Comparison of ENCODE assay signal across 8 cellular contexts in genomic region chr15:80152180-80152895, GRCh38. TPM values are rescaled to one million over a fixed set of nuclear protein-coding genes. Genes with fewer than 3 reads are reported as not detected.
DNase-seq lines count a peak whose midpoint lies in the region; ATAC-seq and TF ChIP-seq lines count a peak whose summit lies in the region.

No MANE protein-coding gene starts in this region.

- H4K8ac ChIP-seq in mesendoderm (ENCODE audit: low read depth, low read length) = no peak overlapping the region

- POLR2A ChIA-PET in BJ (lab: Charles Lee) = interaction anchor here (0.6 to 1.1 kb wide), 2 partner anchors 9 kb away, joined by 3 read pairs; no protein-coding TSS in a partner anchor

- H3K4ac ChIP-seq in mesendoderm (ENCODE audit: low read depth, low read length) = no peak overlapping the region

- no peak overlapping the region for H2BK120ac ChIP-seq in mesendoderm (ENCODE audit: low read depth, low read length)

- no peak overlapping the region for H2BK15ac ChIP-seq in mesendoderm (replicated peaks; ENCODE audit: low read depth)

- no peak overlapping the region for H3K18ac ChIP-seq in mesendoderm (ENCODE audit: low read length)

- no peak overlapping the region for H4K5ac ChIP-seq in mesendoderm (ENCODE audit: low read length)

- TF ChIP-seq CTCF in BJ (IDR thresholded peaks at IDR 0.05; ENCODE audit: insufficient read depth, low read depth, low read length) = no peak

- peak overlapping the region; percentile 67 for H3K56ac ChIP-seq in mesendoderm (ENCODE audit: low read length)

- H3K79me1 ChIP-seq in mesendoderm (ENCODE audit: low read length) = no peaks in the 10 kb centered on the region

- H2BK5ac ChIP-seq in mesendoderm (ENCODE audit: low read length) = no peak overlapping the region

- H3K9ac ChIP-seq in endocrine pancreas (ENCODE audit: control insufficient read depth, insufficient read depth, low read length) (no peak overlapping the region), mesendoderm (ENCODE audit: low read length) (peak overlapping the region; percentile 48)

- no peaks in the 10 kb centered on the region for H3K79me2 ChIP-seq in mesendoderm (ENCODE audit: control insufficient read depth, insufficient read depth, low read length)

- H3K36me3 ChIP-seq in BJ (ENCODE audit: control insufficient read depth, insufficient read depth, low read length) (no peaks in the 10 kb centered on the region), endocrine pancreas (ENCODE audit: control insufficient read depth, insufficient read depth, low read length) (no peaks in the 10 kb centered on the region), mesendoderm (ENCODE audit: control insufficient read depth, insufficient read depth, low read length) (no peaks in the 10 kb centered on the region)

- H3K4me2 ChIP-seq in mesendoderm (ENCODE audit: low read length) = peak overlapping the region; percentile 91

- peak; percentile 44 for ATAC-seq in GM19395 (IDR thresholded peaks at IDR 0.05; ENCODE audit: unreplicated experiment)

- CTCF ChIA-PET in BJ (lab: Yijun Ruan, JAX) = no interaction called here

- H3K4me1 ChIP-seq in endocrine pancreas (ENCODE audit: control insufficient read depth, insufficient read depth, low read length) (no peaks in the 10 kb centered on the region), mesendoderm (ENCODE audit: control insufficient read depth, low read depth, low read length) (no peaks in the 10 kb centered on the region)

- H3K27ac ChIP-seq in mesendoderm (ENCODE audit: low read depth, low read length) = no peak overlapping the region

- no CpG with 5 or more reads among the region's 41 CpGs for WGBS in mesendoderm (ENCODE audit: extremely low coverage, insufficient coverage, low lambda C conversion rate)

- H3K9me3 ChIP-seq in endocrine pancreas (ENCODE audit: control insufficient read depth, low read length) = no peaks in the 10 kb centered on the region

- H2AK5ac ChIP-seq in mesendoderm (ENCODE audit: low read length) = no peak overlapping the region

- H3K4me3 ChIP-seq in BJ (ENCODE audit: low read depth, low read length) (peak overlapping the region; percentile 76), endocrine pancreas (ENCODE audit: control insufficient read depth, insufficient read depth, low read length) (peak overlapping the region; percentile 50), mesendoderm (ENCODE audit: low read length) (peak overlapping the region; percentile 52)

- no peak overlapping the region for H3K23ac ChIP-seq in mesendoderm (ENCODE audit: low read length)

- DNase-seq in BJ (ENCODE audit: low read depth) (peak; percentile 50), HK-2 (ENCODE audit: unreplicated experiment) (peak; percentile 92), NOMO-1 treated with dmso at 0.1 percent for 144 hours (lab: John Stamatoyannopoulos, UW; ENCODE audit: unreplicated experiment) (peak; percentile 88), mesendoderm (peak; percentile 98)
- peak; percentile 66 for DNase-seq in activated CD8-positive, alpha-beta memory T cell treated with anti-CD3 and anti-CD28 coated beads, Interleukin-2, amount 50 U/mL, for 1 hour (ENCODE audit: extremely low read depth)
- peak; percentile 73 for DNase-seq in stimulated activated CD8-positive, alpha-beta memory T cell treated with anti-CD3 and anti-CD28 coated beads, Interleukin-12 subunit alpha, Interleukin-12 subunit beta, amount 100 ng/mL, for 1 hour (ENCODE audit: low read depth)

- no peaks in the 10 kb centered on the region for H3K27me3 ChIP-seq in BJ (ENCODE audit: control insufficient read depth, insufficient read depth, low read length)
- no peaks in the 10 kb centered on the region for H3K27me3 ChIP-seq in endocrine pancreas (ENCODE audit: control insufficient read depth, insufficient read depth, low read length)
- no peaks in the 10 kb centered on the region for H3K27me3 ChIP-seq in mesendoderm (ENCODE audit: insufficient read depth, low read length, poor library complexity)

RNA-seq across cellular contexts. Expression of gene FAH, which starts 0.5 kb away (rescaled TPM):
- 54.8 and 72.3 TPM in 2 replicates for polyA plus RNA-seq in BJ (2011; rRNA removed)
- 54.2 and 96.2 TPM in 2 replicates for polyA minus RNA-seq in BJ (2011; rRNA and poly(A)+ RNA removed)
- 10.8 TPM for polyA plus RNA-seq in mesendoderm (2013, experiment 1 of 2)
- polyA plus RNA-seq in mesendoderm (2013, experiment 2 of 2) = 10.2 TPM
